Comparison of ENCODE assay signal across 8 cellular contexts in the genomic region with DNA sequence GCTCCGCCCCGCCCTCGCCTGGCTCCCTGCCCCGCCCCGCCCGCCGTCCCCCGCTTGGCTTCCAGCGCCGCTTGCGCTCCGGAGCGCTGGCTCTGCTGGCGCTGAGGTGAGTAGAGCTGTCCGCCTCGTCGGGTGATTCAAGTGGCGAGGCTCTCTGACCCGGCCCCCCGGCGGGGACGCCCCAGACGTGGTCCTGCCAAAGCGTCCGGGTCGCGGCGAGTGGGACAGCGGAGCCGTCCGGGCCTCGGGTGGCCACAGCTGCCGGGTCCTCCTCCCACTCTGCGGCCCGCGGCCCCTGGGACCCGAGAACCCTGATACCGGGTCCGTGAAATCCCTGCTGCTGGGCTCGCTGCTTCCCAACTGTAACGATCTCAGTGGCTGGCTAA. TPM values are rescaled to one million over a fixed set of nuclear protein-coding genes. Genes with fewer than 3 reads are reported as not detected.
DNase-seq lines count a peak whose midpoint lies in the region; ATAC-seq and TF ChIP-seq lines count a peak whose summit lies in the region.

Gene LRRC28, plus strand, starts transcription at position 46 of the 386 bp plus-strand sequence. CDS start 4,477 bp downstream, outside the sequence.

- TF ChIP-seq CTCF in C4-2B (conservative IDR thresholded peaks at IDR 0.05) (no peak), WI38 (IDR thresholded peaks at IDR 0.05; ENCODE audit: low read depth, low read length) (no peak)

- ATAC-seq in GM21717 (IDR thresholded peaks at IDR 0.05; ENCODE audit: unreplicated experiment), result peak; percentile 63
- no peak for ATAC-seq in HG02588 (IDR thresholded peaks at IDR 0.05; ENCODE audit: unreplicated experiment)

- peak within 1 kb of the TSS; percentile 77 for H3K4me3 ChIP-seq in WI38 (ENCODE audit: low read depth, low read length)

- intact Hi-C loops in posterior vena cava (cut with DNase I), result no loop called here

- DNase-seq in glomerular endothelial cell (ENCODE audit: extremely low read depth, low read depth, low spot score) (no peak), posterior vena cava (ENCODE audit: low spot score) (no peak)
- no peak for DNase-seq in activated CD4-positive, CD25-positive, alpha-beta regulatory T cell (lab: John Stamatoyannopoulos, UW)
- DNase-seq in central memory CD4-positive, alpha-beta T cell, result no peak

- H3K27ac ChIP-seq in C4-2B, result peak within 1 kb of the TSS; percentile 81

RNA-seq across cellular contexts. Expression of gene LRRC28, which starts in this region (rescaled TPM):
- total RNA-seq in glomerular endothelial cell, result 24.4 and 27.1 TPM in 2 replicates
- total RNA-seq in posterior vena cava, result 10 to 100 TPM; 14.6 to 19.8 TPM
